Comparison of ENCODE assay signal across 19 cellular contexts in genomic region chr10:131519723-131520122, GRCh38.
DNase-seq lines count a peak whose midpoint lies in the region; ATAC-seq, FAIRE-seq and TF ChIP-seq lines count a peak whose summit lies in the region.
"Had no signal": no experiment of that assay in that cellular context is flagged by ENCODE, and none has a peak within 500 bp of the region (broad histone marks: within the 10 kb centered on the region; RNA-seq: fewer than 3 reads in every experiment).

No MANE protein-coding gene starts in this region.

- H3K4me3 ChIP-seq in IMR-90 (ENCODE audit: insufficient read depth, low read depth, low read length) = no peak overlapping the region
- H3K4me3 ChIP-seq: GM12878, HAP-1 had no signal

- H3K27me3 ChIP-seq in IMR-90 (ENCODE audit: control insufficient read depth, insufficient read depth, low read length) = no peaks in the 10 kb centered on the region

- peak overlapping the region; percentile 55 for H2AK9ac ChIP-seq in IMR-90 (replicated peaks; ENCODE audit: low read depth, low read length, poor library complexity)

- no peaks in the 10 kb centered on the region for H3K36me3 ChIP-seq in IMR-90 (ENCODE audit: control insufficient read depth, insufficient read depth, low read length)
- H3K36me3 ChIP-seq: HAP-1 had no signal

- TF ChIP-seq CTCF in IMR-90 (conservative IDR thresholded peaks at IDR 0.05; ENCODE audit: low read depth, low read length) = no peak

- H3K4me2 ChIP-seq in IMR-90 (ENCODE audit: low read depth, low read length) = no peak overlapping the region

- H4K8ac ChIP-seq in IMR-90 (ENCODE audit: low read depth in 2 of 2, low read length in 2 of 2) = no peak overlapping the region

- no peaks in the 10 kb centered on the region for H4K20me1 ChIP-seq in IMR-90 (ENCODE audit: insufficient read depth, low read length)

- WGBS in IMR-90 (ENCODE audit: extremely low coverage in 2 of 2, insufficient read length in 1 of 2), 2 experiments = 72% methylated on average over 17 of the region's 27 CpGs; no CpG with 5 or more reads in 1 of the 2 experiments

- intact Hi-C loops in IMR-90 (cut with micrococcal nuclease) = no loop called here

- no peaks in the 10 kb centered on the region for H3K79me1 ChIP-seq in IMR-90 (ENCODE audit: low read depth in 1 of 2, low read length in 2 of 2)

- no peak overlapping the region for H2BK15ac ChIP-seq in IMR-90 (ENCODE audit: low read depth, low read length)

- H3K27ac ChIP-seq in IMR-90 (ENCODE audit: insufficient read depth, low read length) (no peak overlapping the region), caudate nucleus (ENCODE audit: low read depth, low read length) (no peak overlapping the region)
- H3K27ac ChIP-seq: 22Rv1 had no signal

- no TSS peak for BruUV-seq in IMR-90 (replicated peaks; lab: Mats Ljungman, UMichigan)

- no peak overlapping the region for H4K91ac ChIP-seq in IMR-90 (ENCODE audit: insufficient read depth, low read depth, low read length)

- no peaks in the 10 kb centered on the region for H3K4me1 ChIP-seq in IMR-90 (ENCODE audit: control insufficient read depth, insufficient read depth, low read length)
- H3K4me1 ChIP-seq: HAP-1 had no signal

- peak; percentile 0 for DNase-seq in DMS153 (lab: John Stamatoyannopoulos, UW)
- no peak for DNase-seq in DMS153 treated with DMSO at 0.1 percent for 48 hours (lab: John Stamatoyannopoulos, UW; ENCODE audit: unreplicated experiment)
- no peak for DNase-seq in IMR-90
- DNase-seq in ecto neural progenitor cell (ENCODE audit: low spot score) = peak; percentile 25
- DNase-seq in urothelium cell line (ENCODE audit: low spot score) = peak; percentile 13
- no peak for DNase-seq in caudate nucleus (lab: John Stamatoyannopoulos, UW)
- no peak for DNase-seq in middle frontal gyrus (ENCODE audit: extremely low spot score, low spot score)
- no peak for DNase-seq in NCI-H69 (lab: John Stamatoyannopoulos, UW)
- DNase-seq: CD8-positive, alpha-beta T cell; COR-L47; DMS53; GOT3; HFFc6 had no signal

- TF ChIP-seq POLR2A in IMR-90 (IDR thresholded peaks at IDR 0.05; ENCODE audit: low read depth, low read length) = no peak

- no peak overlapping the region for H3K14ac ChIP-seq in IMR-90 (replicated peaks; ENCODE audit: low read depth, low read length)

- no peak overlapping the region for H3K9ac ChIP-seq in IMR-90 (ENCODE audit: low read depth, low read length)

- no peak overlapping the region for H2AK5ac ChIP-seq in IMR-90 (ENCODE audit: low read depth, low read length)

- ATAC-seq in IMR-90 (ENCODE audit: low read depth) = no peak
- ATAC-seq: CD8-positive, alpha-beta T cell; GM12878; HepG2 had no signal

- H2BK5ac ChIP-seq in IMR-90 (ENCODE audit: low read depth, low read length, poor library complexity, severe bottlenecking) = no peak overlapping the region

- H3K18ac ChIP-seq in IMR-90 (ENCODE audit: low read depth, low read length) = no peak overlapping the region

- POLR2A ChIA-PET in IMR-90 (lab: Charles Lee; ENCODE audit: unreplicated experiment) = no interaction called here

- no peak overlapping the region for H2BK20ac ChIP-seq in IMR-90 (ENCODE audit: low read depth, low read length)

- CTCF ChIA-PET in IMR-90 (lab: Yijun Ruan, JAX) = no interaction called here

- no peak overlapping the region for H2BK120ac ChIP-seq in IMR-90 (ENCODE audit: low read depth, low read length)

- no peak overlapping the region for H4K5ac ChIP-seq in IMR-90 (ENCODE audit: low read depth, low read length)

- no peak overlapping the region for H3K23ac ChIP-seq in IMR-90 (ENCODE audit: low read depth, low read length)

- dilution Hi-C loops in IMR-90 (cut with HindIII; ENCODE audit: low sequenced_read_pairs, unreplicated experiment) = no loop called here

- peaks cover 48% of the 10 kb centered on the region for H3K9me3 ChIP-seq in IMR-90 (ENCODE audit: control insufficient read depth, insufficient read depth, low read length)
- H3K9me3 ChIP-seq: HAP-1 had no signal

- TF ChIP-seq RAD21 in IMR-90 (IDR thresholded peaks at IDR 0.05; ENCODE audit: low read length) = no peak

- no peak overlapping the region for H3K56ac ChIP-seq in IMR-90 (ENCODE audit: extremely low read depth, insufficient read depth, low read length)

- FAIRE-seq in urothelium cell line (lab: Jason Lieb, UNC) = no peak
- FAIRE-seq: D721Med, GM12878, HepG2, HTR-8/SVneo had no signal

- no peak overlapping the region for H2AFZ ChIP-seq in IMR-90 (replicated peaks; ENCODE audit: low read length, poor library complexity)

- no peaks in the 10 kb centered on the region for H3K9me1 ChIP-seq in IMR-90 (ENCODE audit: insufficient read depth, low read length)

- no peak overlapping the region for H3K4ac ChIP-seq in IMR-90 (ENCODE audit: low read depth, low read length)

- in situ Hi-C loops in IMR-90 (cut with MboI; ENCODE audit: low sequenced_read_pairs) = no loop called here

TF ChIP-seq in IMR-90, 13 proteins besides CTCF, POLR2A, EP300 and RAD21:
- TF ChIP-seq BHLHE40 (IDR thresholded peaks at IDR 0.05; ENCODE audit: low read depth, low read length) (no peak), RCOR1 (IDR thresholded peaks at IDR 0.05; ENCODE audit: insufficient replicate concordance, low read length) (no peak), FOS (IDR thresholded peaks at IDR 0.05; ENCODE audit: low read depth, low read length) (no peak), SMC3 (IDR thresholded peaks at IDR 0.05; ENCODE audit: low read depth, low read length) (no peak), CHD1 (IDR thresholded peaks at IDR 0.05; ENCODE audit: low read depth, low read length) (no peak), MAFK (IDR thresholded peaks at IDR 0.05; ENCODE audit: low read depth, low read length) (no peak), MXI1 (IDR thresholded peaks at IDR 0.05; ENCODE audit: borderline replicate concordance, low read depth, low read length) (no peak), RFX5 (IDR thresholded peaks at IDR 0.05; ENCODE audit: low read depth, low read length) (no peak), MAZ (IDR thresholded peaks at IDR 0.05; ENCODE audit: borderline replicate concordance, low read depth, low read length) (no peak), CEBPB (IDR thresholded peaks at IDR 0.05; ENCODE audit: low read depth, low read length) (no peak), NFE2L2 (IDR thresholded peaks at IDR 0.05; ENCODE audit: low read depth, low read length) (no peak)
- TF ChIP-seq, protein P1, sequence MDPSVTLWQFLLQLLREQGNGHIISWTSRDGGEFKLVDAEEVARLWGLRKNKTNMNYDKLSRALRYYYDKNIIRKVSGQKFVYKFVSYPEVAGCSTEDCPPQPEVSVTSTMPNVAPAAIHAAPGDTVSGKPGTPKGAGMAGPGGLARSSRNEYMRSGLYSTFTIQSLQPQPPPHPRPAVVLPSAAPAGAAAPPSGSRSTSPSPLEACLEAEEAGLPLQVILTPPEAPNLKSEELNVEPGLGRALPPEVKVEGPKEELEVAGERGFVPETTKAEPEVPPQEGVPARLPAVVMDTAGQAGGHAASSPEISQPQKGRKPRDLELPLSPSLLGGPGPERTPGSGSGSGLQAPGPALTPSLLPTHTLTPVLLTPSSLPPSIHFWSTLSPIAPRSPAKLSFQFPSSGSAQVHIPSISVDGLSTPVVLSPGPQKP (IDR thresholded peaks at IDR 0.05; ENCODE audit: borderline replicate concordance, low read depth, low read length) = no peak
TF ChIP-seq in IMR-90: peak in this region for 0.

Comparison
In these comparisons a context has a peak if more than half of its experiments do, and no peak if none do; other contexts are left out.
1. DNase-seq: peak in DMS153 (single experiment), ecto neural progenitor cell (single experiment) and urothelium cell line (single experiment); none in DMS153 treated with DMSO at 0.1 percent for 48 hours (single experiment), IMR-90 (single experiment), caudate nucleus (0 of 61), middle frontal gyrus (single experiment) and NCI-H69 (single experiment).